11 cellular contexts compared by ENCODE assay signal in the genomic region with DNA sequence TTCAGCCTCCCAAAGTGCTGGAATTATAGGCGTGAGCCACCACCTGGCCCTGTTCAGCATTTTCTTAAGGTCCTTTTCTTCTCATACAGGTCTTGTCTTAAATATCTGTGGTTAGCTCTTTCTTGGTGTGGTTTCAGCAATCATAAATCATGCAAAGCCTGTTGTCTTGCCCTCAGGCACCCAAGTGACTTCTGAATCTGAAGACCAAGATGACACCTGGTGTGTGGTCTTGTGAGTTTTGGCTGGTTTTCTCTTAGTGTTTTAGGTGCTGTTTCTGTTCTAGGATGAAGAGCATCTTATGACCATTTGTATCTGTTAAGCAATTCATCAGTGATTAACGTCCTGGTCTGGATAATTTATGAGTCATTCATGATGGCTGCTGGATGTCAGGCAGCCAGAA. TPM values are rescaled to one million over a fixed set of nuclear protein-coding genes. Genes with fewer than 3 reads are reported as not detected.
DNase-seq lines count a peak whose midpoint lies in the region; ATAC-seq lines count a peak whose summit lies in the region.
"Had no signal": no experiment of that assay in that cellular context is flagged by ENCODE, and none has a peak within 500 bp of the region (broad histone marks: within the 10 kb centered on the region; RNA-seq: fewer than 3 reads in every experiment).

No MANE protein-coding gene starts in this region.

- H3K9me3 Mint-ChIP-seq in activated T-cell treated with anti-CD3 and anti-CD28 coated beads, Interleukin-2, amount 50 U/mL, for 24 hours, result no peaks in the 10 kb centered on the region

- no peak overlapping the region for H3K4me3 Mint-ChIP-seq in activated T-cell treated with anti-CD3 and anti-CD28 coated beads, Interleukin-2, amount 50 U/mL, for 24 hours
- H3K4me3 Mint-ChIP-seq: activated CD8-positive, alpha-beta memory T cell treated with anti-CD3 and anti-CD28 coated beads, Interleukin-2, amount 10 ng/mL, durations not matched to agents 7 days and 5 days had no signal

- in situ Hi-C loops in SK-MEL-5 (cut with HindIII; ENCODE audit: low pct_unique_long_range_greater_than_20kb, low sequenced_read_pairs), result no loop called here

- peaks cover 25% of the 10 kb centered on the region for H3K27me3 Mint-ChIP-seq in activated T-cell treated with anti-CD3 and anti-CD28 coated beads, Interleukin-2, amount 50 U/mL, for 24 hours

- DNase-seq in A172 (ENCODE audit: low spot score) (peak; percentile 82), SK-MEL-5 (ENCODE audit: low read depth, low spot score) (peak; percentile 43), putamen (ENCODE audit: low spot score) (no peak), NCI-H187 treated with DMSO at 0.1 percent for 48 hours (lab: John Stamatoyannopoulos, UW) (no peak)
- DNase-seq in stimulated activated CD4-positive, alpha-beta T cell treated with anti-CD3 and anti-CD28 coated beads, Interleukin-1b, Interleukin-23, amount 100 ng/mL, for 48 hours, result no peak
- no peak for DNase-seq in activated T-cell treated with anti-CD3 and anti-CD28 coated beads, Interleukin-2, amount 50 U/mL, for 24 hours
- DNase-seq: activated CD8-positive, alpha-beta memory T cell treated with anti-CD3 and anti-CD28 coated beads, Interleukin-2, amount 10 ng/mL, durations not matched to agents 7 days and 5 days; BE2C; NCI-H748 treated with DMSO at 0.1 percent for 48 hours had no signal

- peaks cover 6% of the 10 kb centered on the region for H3K36me3 Mint-ChIP-seq in activated T-cell treated with anti-CD3 and anti-CD28 coated beads, Interleukin-2, amount 50 U/mL, for 24 hours (ENCODE audit: low read depth)
- H3K36me3 Mint-ChIP-seq: activated CD8-positive, alpha-beta memory T cell treated with anti-CD3 and anti-CD28 coated beads, Interleukin-2, amount 10 ng/mL, durations not matched to agents 7 days and 5 days had no signal

- ATAC-seq in GM19397 (IDR thresholded peaks at IDR 0.05; ENCODE audit: unreplicated experiment) (peak; percentile 83), HG03135 (IDR thresholded peaks at IDR 0.05; ENCODE audit: unreplicated experiment) (peak; percentile 81)
- ATAC-seq: activated CD8-positive, alpha-beta memory T cell treated with anti-CD3 and anti-CD28 coated beads, Interleukin-2, amount 10 ng/mL, durations not matched to agents 7 days and 5 days had no signal

- peaks cover 5% of the 10 kb centered on the region for H3K4me1 Mint-ChIP-seq in activated T-cell treated with anti-CD3 and anti-CD28 coated beads, Interleukin-2, amount 50 U/mL, for 24 hours (ENCODE audit: low read depth)

- H3K27ac Mint-ChIP-seq in activated T-cell treated with anti-CD3 and anti-CD28 coated beads, Interleukin-2, amount 50 U/mL, for 24 hours, result no peak overlapping the region
- H3K27ac Mint-ChIP-seq: activated CD8-positive, alpha-beta memory T cell treated with anti-CD3 and anti-CD28 coated beads, Interleukin-2, amount 10 ng/mL, durations not matched to agents 7 days and 5 days had no signal

RNA-seq across cellular contexts. Expression of a gene that starts 12.5 kb away (rescaled TPM):
- total RNA-seq in A172 (2014; rRNA removed; shearing (Covaris generic)), result 72.1 and 116 TPM in 2 replicates
- total RNA-seq in SK-MEL-5 (2014; rRNA removed; shearing (Covaris generic)), result 45.4 and 55.3 TPM in 2 replicates
- polyA plus RNA-seq in SK-MEL-5 (2015; cell fraction: cytosol; rRNA removed), result 48.5 and 58.0 TPM in 2 replicates
- polyA plus RNA-seq in SK-MEL-5 (2015; cell fraction: nucleus; rRNA removed), result 48.9 and 49.0 TPM in 2 replicates

RNA-seq across cellular contexts. Expression of a gene that starts 39.4 kb away (rescaled TPM):
- total RNA-seq in A172 (2014; rRNA removed; shearing (Covaris generic)), result not detected in 2 replicates
- 0.53 TPM in 1 of 2 replicates, not detected in the other for total RNA-seq in SK-MEL-5 (2014; rRNA removed; shearing (Covaris generic))
- not detected in 2 replicates for polyA plus RNA-seq in SK-MEL-5 (2015; cell fraction: cytosol; rRNA removed)
- 3.5 TPM in 1 of 2 replicates, not detected in the other for polyA plus RNA-seq in SK-MEL-5 (2015; cell fraction: nucleus; rRNA removed)
- total RNA-seq: activated CD8-positive, alpha-beta memory T cell treated with anti-CD3 and anti-CD28 coated beads, Interleukin-2, amount 10 ng/mL, durations not matched to agents 7 days and 5 days had no signal

Comparison
In these comparisons a context has a peak if more than half of its experiments do, and no peak if none do; other contexts are left out.
1. DNase-seq: peak in A172 (single experiment) and SK-MEL-5 (single experiment); none in putamen (single experiment), NCI-H187 treated with DMSO at 0.1 percent for 48 hours (single experiment), stimulated activated CD4-positive, alpha-beta T cell treated with anti-CD3 and anti-CD28 coated beads, Interleukin-1b, Interleukin-23, amount 100 ng/mL, for 48 hours (single experiment) and activated T-cell treated with anti-CD3 and anti-CD28 coated beads, Interleukin-2, amount 50 U/mL, for 24 hours (single experiment).